ENCODE assay signal across 1 cellular context in genomic region chr5:39225405-39226099, GRCh38.
TF ChIP-seq lines count a peak whose summit lies in the region.

No MANE protein-coding gene starts in this region.

TF ChIP-seq in K562, 482 proteins besides CTCF, POLR2A, EP300 and RAD21 (continued from another document):
- no peak for TF ChIP-seq BRF2 (IDR thresholded peaks at IDR 0.05; ENCODE audit: borderline replicate concordance, insufficient read depth, insufficient read length)
- no peak for TF ChIP-seq E2F4 (CRISPR knock-in tag; IDR thresholded peaks at IDR 0.05; ENCODE audit: low read depth)
- TF ChIP-seq CTBP1 (IDR thresholded peaks at IDR 0.05; ENCODE audit: borderline replicate concordance): no peak
- TF ChIP-seq PCBP2 (IDR thresholded peaks at IDR 0.05; ENCODE audit: low read depth, low read length, poor library complexity, severe bottlenecking): no peak
- no peak for TF ChIP-seq CBFB (CRISPR knock-in tag; IDR thresholded peaks at IDR 0.05)
